8 cellular contexts compared by ENCODE assay signal in genomic region chr6:29723666-29724588, GRCh38. TPM values are rescaled to one million over a fixed set of nuclear protein-coding genes. Genes with fewer than 3 reads are reported as not detected.
DNase-seq lines count a peak whose midpoint lies in the region; ATAC-seq and TF ChIP-seq lines count a peak whose summit lies in the region.

No MANE protein-coding gene starts in this region.

- DNase-seq in activated CD4-positive, alpha-beta T cell treated with anti-CD3 and anti-CD28 coated beads, Interleukin-2, amount 10 ng/mL, durations not matched to agents 24 days and 14 days = peak; percentile 90
- DNase-seq in dermis blood vessel endothelial cell (peak; percentile 11), mesothelial cell of epicardium (ENCODE audit: low spot score in 2 of 2, unreplicated experiment in 2 of 2) (no peak), SK-N-DZ (ENCODE audit: low spot score) (no peak), cerebellar nuclear complex (lab: John Stamatoyannopoulos, UW) (no peak)
- peak; percentile 66 to 70 for DNase-seq in stimulated activated CD8-positive, alpha-beta memory T cell treated with anti-CD3 and anti-CD28 coated beads, Interleukin-4, amount 100 ng/mL, for 4 hours (ENCODE audit: low read depth in 2 of 2, low spot score in 1 of 2)

- peak overlapping the region; percentile 91 for H3K4me3 ChIP-seq in GM12875 (ENCODE audit: low read depth, low read length)

- H3K27ac Mint-ChIP-seq in activated CD4-positive, alpha-beta T cell treated with anti-CD3 and anti-CD28 coated beads, Interleukin-2, amount 10 ng/mL, durations not matched to agents 24 days and 14 days = peak overlapping the region; percentile 94
- H3K27ac Mint-ChIP-seq in mesothelial cell of epicardium = no peak overlapping the region

- peak overlapping the region; percentile 98 for H3K4me3 Mint-ChIP-seq in activated CD4-positive, alpha-beta T cell treated with anti-CD3 and anti-CD28 coated beads, Interleukin-2, amount 10 ng/mL, durations not matched to agents 24 days and 14 days
- peak overlapping the region; percentile 62 for H3K4me3 Mint-ChIP-seq in mesothelial cell of epicardium

- intact Hi-C loops in activated CD4-positive, alpha-beta T cell treated with anti-CD3 and anti-CD28 coated beads, Interleukin-2, amount 10 ng/mL, durations not matched to agents 24 days and 14 days (cut with micrococcal nuclease) = loop anchor here (5.0 to 10.0 kb wide), 2 partner anchors 218 to 341 kb away; partner anchors contain the start of genes HLA-A, POLR1H and PPP1R11

- peak; percentile 40 for ATAC-seq in HG02973 (IDR thresholded peaks at IDR 0.05; ENCODE audit: unreplicated experiment)

- TF ChIP-seq CTCF in GM12875 (IDR thresholded peaks at IDR 0.05; ENCODE audit: borderline replicate concordance, insufficient read depth, low read depth, low read length) (no peak), mesothelial cell of epicardium (IDR thresholded peaks at IDR 0.05; ENCODE audit: unreplicated experiment) (no peak)

- no peaks in the 10 kb centered on the region for H3K27me3 Mint-ChIP-seq in activated CD4-positive, alpha-beta T cell treated with anti-CD3 and anti-CD28 coated beads, Interleukin-2, amount 10 ng/mL, durations not matched to agents 24 days and 14 days
- H3K27me3 Mint-ChIP-seq in mesothelial cell of epicardium (ENCODE audit: low read depth) = peaks cover 85% of the 10 kb centered on the region

- peaks cover 53% of the 10 kb centered on the region for H3K4me1 Mint-ChIP-seq in activated CD4-positive, alpha-beta T cell treated with anti-CD3 and anti-CD28 coated beads, Interleukin-2, amount 10 ng/mL, durations not matched to agents 24 days and 14 days
- H3K4me1 Mint-ChIP-seq in mesothelial cell of epicardium = no peaks in the 10 kb centered on the region

- H3K36me3 Mint-ChIP-seq in activated CD4-positive, alpha-beta T cell treated with anti-CD3 and anti-CD28 coated beads, Interleukin-2, amount 10 ng/mL, durations not matched to agents 24 days and 14 days (ENCODE audit: low read depth) = peaks cover 51% of the 10 kb centered on the region
- no peaks in the 10 kb centered on the region for H3K36me3 Mint-ChIP-seq in mesothelial cell of epicardium

- no peaks in the 10 kb centered on the region for H3K9me3 Mint-ChIP-seq in activated CD4-positive, alpha-beta T cell treated with anti-CD3 and anti-CD28 coated beads, Interleukin-2, amount 10 ng/mL, durations not matched to agents 24 days and 14 days
- no peaks in the 10 kb centered on the region for H3K9me3 Mint-ChIP-seq in mesothelial cell of epicardium

RNA-seq across cellular contexts. Expression of gene HLA-F, which starts 0.7 kb away (rescaled TPM):
- total RNA-seq in activated CD4-positive, alpha-beta T cell treated with anti-CD3 and anti-CD28 coated beads, Interleukin-2, amount 10 ng/mL, durations not matched to agents 24 days and 14 days = 254 and 270 TPM in 2 replicates
- total RNA-seq in dermis blood vessel endothelial cell (6.7 and 68.2 TPM in 2 replicates), mesothelial cell of epicardium (2.0 to 2.5 TPM (median 2.1 TPM) in 3 replicates)
- polyA plus RNA-seq in SK-N-DZ (2014; cell fraction: cytosol; rRNA removed) = not detected in 2 replicates
- not detected in 2 replicates for polyA plus RNA-seq in SK-N-DZ (2014; cell fraction: nucleus; rRNA removed)

RNA-seq across cellular contexts. Expression of gene ZFP57, which starts 43.0 kb away (rescaled TPM):
- total RNA-seq in activated CD4-positive, alpha-beta T cell treated with anti-CD3 and anti-CD28 coated beads, Interleukin-2, amount 10 ng/mL, durations not matched to agents 24 days and 14 days = 2.0 and 2.7 TPM in 2 replicates
- total RNA-seq in dermis blood vessel endothelial cell (1.7 TPM in 1 of 2 replicates, not detected in the other), mesothelial cell of epicardium (0.11 TPM in 2 of 3 replicates, not detected in the other)
- not detected in 2 replicates for polyA plus RNA-seq in SK-N-DZ (2014; cell fraction: cytosol; rRNA removed)
- polyA plus RNA-seq in SK-N-DZ (2014; cell fraction: nucleus; rRNA removed) = not detected in 2 replicates

Comparison
In these comparisons a context has a peak if more than half of its experiments do, and no peak if none do; other contexts are left out.
1. DNase-seq: peak in activated CD4-positive, alpha-beta T cell treated with anti-CD3 and anti-CD28 coated beads, Interleukin-2, amount 10 ng/mL, durations not matched to agents 24 days and 14 days (single experiment), dermis blood vessel endothelial cell (single experiment) and stimulated activated CD8-positive, alpha-beta memory T cell treated with anti-CD3 and anti-CD28 coated beads, Interleukin-4, amount 100 ng/mL, for 4 hours (2 of 2); none in mesothelial cell of epicardium (0 of 2), SK-N-DZ (single experiment) and cerebellar nuclear complex (0 of 2).